Comparison of ENCODE assay signal across 21 cellular contexts in the genomic region with DNA sequence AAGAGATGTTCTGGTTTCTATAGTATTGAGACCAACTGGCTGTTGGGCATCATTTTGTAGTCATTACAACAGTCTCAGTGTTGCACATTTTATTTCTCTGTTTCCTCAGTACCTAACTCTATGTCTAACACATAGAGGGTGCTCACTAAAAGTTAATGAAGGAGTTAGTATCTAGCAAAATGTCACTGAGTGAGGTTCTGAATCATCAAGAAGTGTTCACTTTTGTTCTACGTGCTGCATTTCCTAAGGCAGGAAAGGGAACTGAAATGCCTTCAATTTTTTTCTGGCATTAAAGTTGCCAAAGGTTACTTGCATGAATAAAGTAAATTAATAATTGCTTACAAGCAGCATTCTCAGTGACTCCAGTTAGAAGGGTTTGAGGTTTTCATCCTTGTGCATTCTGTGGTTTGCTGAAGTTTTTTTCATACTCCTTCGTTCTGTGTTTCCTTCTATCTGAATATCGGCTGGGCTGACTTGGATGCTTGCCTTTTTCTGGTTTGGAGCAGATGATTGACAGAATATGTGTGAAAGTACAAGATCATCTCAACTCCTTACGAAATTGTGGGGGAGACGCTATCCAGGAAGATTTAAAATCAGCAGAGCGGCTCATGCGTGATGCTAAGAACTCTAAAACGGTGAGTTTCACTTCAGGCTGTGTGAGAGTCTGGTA.
DNase-seq lines count a peak whose midpoint lies in the region; TF ChIP-seq lines count a peak whose summit lies in the region.
"Had no signal": no experiment of that assay in that cellular context is flagged by ENCODE, and none has a peak within 500 bp of the region (broad histone marks: within the 10 kb centered on the region; RNA-seq: fewer than 3 reads in every experiment).

No MANE protein-coding gene starts in this region.

- no peaks in the 10 kb centered on the region for H3K79me2 ChIP-seq in PC-9 (ENCODE audit: low read depth)

- intact Hi-C loops in PC-9 (cut with micrococcal nuclease; ENCODE audit: unreplicated experiment): no loop called here
- intact Hi-C loops in tibial artery (cut with DNase I; ENCODE audit: low total_unique reads): no loop called here

- in situ Hi-C loops in KBM-7 (cut with MboI; ENCODE audit: low pct_unique_long_range_greater_than_20kb, low sequenced_read_pairs): no loop called here

- H3F3A ChIP-seq in PC-9 (ENCODE audit: insufficient read depth, low read depth): no peaks in the 10 kb centered on the region

- H3K4me2 ChIP-seq in PC-9: no peak overlapping the region

- TF ChIP-seq CTCF in PC-9 (conservative IDR thresholded peaks at IDR 0.05) (no peak), RWPE1 (conservative IDR thresholded peaks at IDR 0.05; ENCODE audit: low read depth) (no peak), tibial artery (IDR thresholded peaks at IDR 0.05) (no peak)

- no peak overlapping the region for H2AFZ ChIP-seq in PC-9

- no peaks in the 10 kb centered on the region for H3K27me3 ChIP-seq in PC-9 (ENCODE audit: insufficient read depth, low read depth)
- H3K27me3 ChIP-seq in tibial artery: no peaks in the 10 kb centered on the region
- H3K27me3 ChIP-seq: body of pancreas, foreskin keratinocyte had no signal

- DNase-seq in KBM-7 (peak; percentile 18), astrocyte of the hippocampus (ENCODE audit: low read depth, low spot score) (peak; percentile 66), kidney tubule cell (ENCODE audit: low spot score) (peak; percentile 84), superior temporal gyrus (ENCODE audit: extremely low spot score) (peak; percentile 26), PC-9 (no peak), RWPE1 (ENCODE audit: low spot score) (no peak), tibial artery (no peak)
- DNase-seq: activated CD4-positive, CD25-positive, alpha-beta regulatory T cell; activated CD8-positive, alpha-beta T cell treated with anti-CD3 and anti-CD28 coated beads, Interleukin-2, amount 10 ng/mL, durations not matched to agents 7 days and 5 days; activated T-cell treated with anti-CD3 and anti-CD28 coated beads, Interleukin-2, amount 50 U/mL, for 48 hours; AML-193; body of pancreas; foreskin keratinocyte; HFFc6; Kasumi-1; NCI-H1436 treated with DMSO at 0.1 percent for 48 hours; posterior cingulate gyrus; SHP77 treated with DMSO at 0.1 percent for 48 hours; stimulated activated CD4-positive, alpha-beta T cell treated with anti-CD3 and anti-CD28 coated beads, Interleukin-4, amount 100 ng/mL, for 24 hours; substantia nigra had no signal

- CTCF ChIA-PET in PC-9 (lab: Charles Lee): no interaction called here
- CTCF ChIA-PET in RWPE1 (lab: Yijun Ruan, JAX): no interaction called here

- H3K27ac ChIP-seq in PC-9 (no peak overlapping the region), RWPE1 (no peak overlapping the region), tibial artery (no peak overlapping the region)
- H3K27ac ChIP-seq: body of pancreas, foreskin keratinocyte, skin epidermis had no signal

- BruUV-seq in PC-9 (replicated peaks; lab: Mats Ljungman, UMichigan): no TSS peak

- H3K4me1 ChIP-seq in PC-9 (replicated peaks; ENCODE audit: insufficient read depth) (no peaks in the 10 kb centered on the region), tibial artery (no peaks in the 10 kb centered on the region)
- H3K4me1 ChIP-seq: body of pancreas, foreskin keratinocyte had no signal

- no peaks in the 10 kb centered on the region for H3K9me2 ChIP-seq in PC-9 (ENCODE audit: insufficient read depth)

- H4K20me1 ChIP-seq in PC-9 (ENCODE audit: insufficient read depth): no peaks in the 10 kb centered on the region

- no peaks in the 10 kb centered on the region for H3K36me3 ChIP-seq in PC-9 (ENCODE audit: low read depth)
- H3K36me3 ChIP-seq in tibial artery: peaks cover 34 to 69% (median 41%) of the 10 kb centered on the region in 3 donors

- H3K4me3 ChIP-seq in PC-9: no peak overlapping the region
- no peak overlapping the region for H3K4me3 ChIP-seq in tibial artery
- H3K4me3 ChIP-seq: body of pancreas, skin epidermis had no signal

- POLR2A ChIA-PET in PC-9 (lab: Charles Lee; ENCODE audit: unreplicated experiment): no interaction called here
- POLR2A ChIA-PET in RWPE1 (lab: Yijun Ruan, JAX; ENCODE audit: low non-redundant PET): no interaction called here

- H3K9me3 ChIP-seq in PC-9 (ENCODE audit: insufficient read depth, low read depth) (no peaks in the 10 kb centered on the region), tibial artery (no peaks in the 10 kb centered on the region)
- H3K9me3 ChIP-seq: body of pancreas had no signal

Comparison
In these comparisons a context has a peak if more than half of its experiments do, and no peak if none do; other contexts are left out.
1. DNase-seq: peak in KBM-7 (single experiment), astrocyte of the hippocampus (single experiment), kidney tubule cell (single experiment) and superior temporal gyrus (single experiment); none in PC-9 (0 of 2), RWPE1 (single experiment) and tibial artery (0 of 2).